ENCODE assay signal across 10 cellular contexts in genomic region chr10:25059990-25060389, GRCh38. TPM values are rescaled to one million over a fixed set of nuclear protein-coding genes. Genes with fewer than 3 reads are reported as not detected.
A peak's percentile ranks its signal among the peaks of the same experiment; 100 is the strongest.
DNase-seq lines count a peak whose midpoint lies in the region; ATAC-seq and TF ChIP-seq lines count a peak whose summit lies in the region.
"Had no signal": no experiment of that assay in that cellular context is flagged by ENCODE, and none has a peak within 500 bp of the region (broad histone marks: within the 10 kb centered on the region; RNA-seq: fewer than 3 reads in every experiment).

No MANE protein-coding gene starts in this region.

- peaks cover 48% of the 10 kb centered on the region for H3K4me1 Mint-ChIP-seq in chondrocyte (ENCODE audit: low read depth)

- no peak overlapping the region for H4K8ac ChIP-seq in IMR-90 (ENCODE audit: low read depth in 2 of 2, low read length in 2 of 2)

- no peak overlapping the region for H3K4me3 ChIP-seq in IMR-90 (ENCODE audit: insufficient read depth, low read depth, low read length)
- H3K4me3 ChIP-seq in esophagus squamous epithelium, result no peak overlapping the region
- H3K4me3 ChIP-seq in spleen, result no peak overlapping the region
- H3K4me3 ChIP-seq in esophagus muscularis mucosa, result no peak overlapping the region

- TF ChIP-seq RAD21 in IMR-90 (IDR thresholded peaks at IDR 0.05; ENCODE audit: low read length), result no peak

- H3K4me2 ChIP-seq in IMR-90 (ENCODE audit: low read depth, low read length), result no peak overlapping the region

- no peak overlapping the region for H3K56ac ChIP-seq in IMR-90 (ENCODE audit: extremely low read depth, insufficient read depth, low read length)

- H4K5ac ChIP-seq in IMR-90 (ENCODE audit: low read depth, low read length), result no peak overlapping the region

- peak; percentile 81 for ATAC-seq in IMR-90 (ENCODE audit: low read depth)

- H4K91ac ChIP-seq in IMR-90 (ENCODE audit: insufficient read depth, low read depth, low read length), result no peak overlapping the region

- no peak overlapping the region for H3K4ac ChIP-seq in IMR-90 (ENCODE audit: low read depth, low read length)

- dilution Hi-C loops in IMR-90 (cut with HindIII; ENCODE audit: low sequenced_read_pairs, unreplicated experiment), result no loop called here

- TF ChIP-seq POLR2A in IMR-90 (IDR thresholded peaks at IDR 0.05; ENCODE audit: low read depth, low read length) (no peak), esophagus squamous epithelium (IDR thresholded peaks at IDR 0.05) (no peak), spleen (IDR thresholded peaks at IDR 0.05) (no peak), esophagus muscularis mucosa (IDR thresholded peaks at IDR 0.05; ENCODE audit: low read depth) (no peak)

- no peak overlapping the region for H2BK20ac ChIP-seq in IMR-90 (ENCODE audit: low read depth, low read length)

- H3K36me3 Mint-ChIP-seq in chondrocyte (ENCODE audit: low read depth), result no peaks in the 10 kb centered on the region
- H3K36me3 Mint-ChIP-seq: CD4-positive, CD25-positive, alpha-beta regulatory T cell had no signal

- no peak overlapping the region for H2BK5ac ChIP-seq in IMR-90 (ENCODE audit: low read depth, low read length, poor library complexity, severe bottlenecking)

- H3K4me1 ChIP-seq in IMR-90 (ENCODE audit: control insufficient read depth, insufficient read depth, low read length), result peaks cover 5% of the 10 kb centered on the region; the same call in 1 of the 2 replicates
- H3K4me1 ChIP-seq in esophagus squamous epithelium, result peaks cover 0 to 37% (median 20%) of the 10 kb centered on the region in 3 donors
- peaks cover 0 to 8% (median 0%) of the 10 kb centered on the region in 6 donors for H3K4me1 ChIP-seq in spleen
- peaks cover 0 to 3% (median 0%) of the 10 kb centered on the region in 4 donors for H3K4me1 ChIP-seq in esophagus muscularis mucosa

- no peak overlapping the region for H3K4me3 Mint-ChIP-seq in chondrocyte (ENCODE audit: unreplicated experiment)
- H3K4me3 Mint-ChIP-seq: CD4-positive, CD25-positive, alpha-beta regulatory T cell had no signal

- TF ChIP-seq CTCF in IMR-90 (conservative IDR thresholded peaks at IDR 0.05; ENCODE audit: low read depth, low read length) (no peak), chondrocyte (IDR thresholded peaks at IDR 0.05) (no peak), esophagus squamous epithelium (IDR thresholded peaks at IDR 0.05) (no peak), spleen (IDR thresholded peaks at IDR 0.05 in 8 of 11, conservative IDR thresholded peaks at IDR 0.05 in 3 of 11) (no peak), esophagus muscularis mucosa (IDR thresholded peaks at IDR 0.05) (no peak)

- no peak overlapping the region for H3K18ac ChIP-seq in IMR-90 (ENCODE audit: low read depth, low read length)

- no peak overlapping the region for H2AK9ac ChIP-seq in IMR-90 (replicated peaks; ENCODE audit: low read depth, low read length, poor library complexity)

- H3K27ac ChIP-seq in IMR-90 (ENCODE audit: insufficient read depth, low read length) (no peak overlapping the region), esophagus squamous epithelium (peak overlapping the region in 2 of 4 donors; percentile 21 to 33), spleen (no peak overlapping the region), esophagus muscularis mucosa (replicated peaks in 1 of 4) (no peak overlapping the region)

- H2BK15ac ChIP-seq in IMR-90 (ENCODE audit: low read depth, low read length), result no peak overlapping the region

- CTCF ChIA-PET in IMR-90 (lab: Yijun Ruan, JAX), result no interaction called here

- in situ Hi-C loops in IMR-90 (cut with MboI; ENCODE audit: low sequenced_read_pairs), result no loop called here

- no peak overlapping the region for H3K14ac ChIP-seq in IMR-90 (replicated peaks; ENCODE audit: low read depth, low read length)

- WGBS in IMR-90 (ENCODE audit: extremely low coverage in 2 of 2, insufficient read length in 1 of 2), 2 experiments, result no CpG with 5 or more reads among the region's 7 CpGs
- 13 to 47% methylated on average over 4 to 6 of the region's 7 CpGs for WGBS in esophagus squamous epithelium, 2 donors
- WGBS in spleen, 5 donors, result 52 to 88% (median 66%) methylated on average over 7 of the region's 7 CpGs
- WGBS in esophagus muscularis mucosa, result 66% methylated on average over 7 of the region's 7 CpGs

- TF ChIP-seq EP300 in esophagus muscularis mucosa (IDR thresholded peaks at IDR 0.05), result no peak

- DNase-seq in A172 (ENCODE audit: low spot score), result peak; percentile 88
- peak; percentile 75 for DNase-seq in IMR-90
- DNase-seq in chondrocyte (ENCODE audit: low spot score), result no peak
- peak; percentile 48 to 62 for DNase-seq in lung microvascular endothelial cell (ENCODE audit: low read depth in 2 of 2)
- DNase-seq in esophagus squamous epithelium (lab: John Stamatoyannopoulos, UW), result no peak
- DNase-seq in spleen, result no peak
- DNase-seq in cerebellum (ENCODE audit: low spot score), result no peak
- DNase-seq in esophagus muscularis mucosa (ENCODE audit: extremely low spot score), result no peak
- DNase-seq: activated CD8-positive, alpha-beta memory T cell treated with anti-CD3 and anti-CD28 coated beads, Interleukin-2, amount 50 U/mL, for 4 hours; CD4-positive, CD25-positive, alpha-beta regulatory T cell had no signal

- H3K27me3 ChIP-seq in IMR-90 (ENCODE audit: control insufficient read depth, insufficient read depth, low read length) (peaks cover 2% of the 10 kb centered on the region; the same call in 1 of the 2 replicates), esophagus squamous epithelium (no peaks in the 10 kb centered on the region), spleen (replicated peaks in 1 of 7) (no peaks in the 10 kb centered on the region), esophagus muscularis mucosa (no peaks in the 10 kb centered on the region)

- peak overlapping the region; percentile 75 for H3K27ac Mint-ChIP-seq in chondrocyte (ENCODE audit: unreplicated experiment)
- H3K27ac Mint-ChIP-seq: CD4-positive, CD25-positive, alpha-beta regulatory T cell had no signal

- no peak overlapping the region for H2AK5ac ChIP-seq in IMR-90 (ENCODE audit: low read depth, low read length)

- no TSS peak for BruUV-seq in IMR-90 (replicated peaks; lab: Mats Ljungman, UMichigan)

- H3K9me3 ChIP-seq in IMR-90 (ENCODE audit: control insufficient read depth, insufficient read depth, low read length) (no peaks in the 10 kb centered on the region), esophagus squamous epithelium (no peaks in the 10 kb centered on the region), spleen (no peaks in the 10 kb centered on the region), esophagus muscularis mucosa (no peaks in the 10 kb centered on the region)

- H3K9me1 ChIP-seq in IMR-90 (ENCODE audit: insufficient read depth, low read length), result 0 out of 2 replicates have a peak, but pooled peaks cover 3% of the 10 kb centered on the region

- intact Hi-C loops in IMR-90 (cut with micrococcal nuclease) (no loop called here), esophagus squamous epithelium (cut with DNase I) (no loop called here), spleen (cut with DNase I; ENCODE audit: low total_unique reads) (no loop called here), esophagus muscularis mucosa (cut with DNase I) (no loop called here)

- H3K9me3 Mint-ChIP-seq in chondrocyte (ENCODE audit: low read depth), result no peaks in the 10 kb centered on the region

- no peaks in the 10 kb centered on the region for H3K27me3 Mint-ChIP-seq in chondrocyte (ENCODE audit: low read depth)

- POLR2A ChIA-PET in IMR-90 (lab: Charles Lee; ENCODE audit: unreplicated experiment), result no interaction called here

- no peak overlapping the region for H3K23ac ChIP-seq in IMR-90 (ENCODE audit: low read depth, low read length)

- H4K20me1 ChIP-seq in IMR-90 (ENCODE audit: insufficient read depth, low read length), result no peaks in the 10 kb centered on the region

- H3K79me1 ChIP-seq in IMR-90 (ENCODE audit: low read depth in 1 of 2, low read length in 2 of 2), result no peaks in the 10 kb centered on the region

- no peak overlapping the region for H2BK120ac ChIP-seq in IMR-90 (ENCODE audit: low read depth, low read length)

- H3K36me3 ChIP-seq in IMR-90 (ENCODE audit: control insufficient read depth, insufficient read depth, low read length), result no peaks in the 10 kb centered on the region
- no peaks in the 10 kb centered on the region for H3K36me3 ChIP-seq in esophagus squamous epithelium
- H3K36me3 ChIP-seq in spleen, result no peaks in the 10 kb centered on the region
- no peaks in the 10 kb centered on the region for H3K36me3 ChIP-seq in esophagus muscularis mucosa

- H2AFZ ChIP-seq in IMR-90 (replicated peaks; ENCODE audit: low read length, poor library complexity), result no peak overlapping the region

- no peak overlapping the region for H3K9ac ChIP-seq in IMR-90 (ENCODE audit: low read depth, low read length)

TF ChIP-seq in IMR-90, 13 proteins besides CTCF, POLR2A, EP300 and RAD21:
- TF ChIP-seq BHLHE40 (IDR thresholded peaks at IDR 0.05; ENCODE audit: low read depth, low read length), result no peak
- TF ChIP-seq SMC3 (IDR thresholded peaks at IDR 0.05; ENCODE audit: low read depth, low read length), result no peak
- TF ChIP-seq CEBPB (IDR thresholded peaks at IDR 0.05; ENCODE audit: low read depth, low read length), result peak; percentile 88

RNA-seq across cellular contexts. Expression of gene THNSL1, which starts 43.6 kb away (rescaled TPM):
- total RNA-seq in A172 (2014; rRNA removed; shearing (Covaris generic)), result 5.1 and 5.5 TPM in 2 replicates
- total RNA-seq in IMR-90 (2012; rRNA removed) (2.0 and 3.6 TPM in 2 replicates), chondrocyte (3.0 to 5.3 TPM (median 3.3 TPM) in 3 replicates), lung microvascular endothelial cell (1.5 and 3.6 TPM in 2 replicates), esophagus squamous epithelium (1 to 10 TPM; 1.0 to 3.0 (median 1.7) TPM), spleen (1 to 10 TPM; 2.2 to 4.3 (median 2.8) TPM), cerebellum (11.4 TPM), esophagus muscularis mucosa (1 to 10 TPM in 1 of 4 donors, under 1 TPM in 3; 0.65 to 1.1 (median 0.75) TPM)
- polyA plus RNA-seq in IMR-90 (2012; rRNA removed) (0.92 and 1.3 TPM in 2 replicates), spleen (1 to 10 TPM; 1.5 to 3.0 (median 2.6) TPM)
- polyA plus RNA-seq in IMR-90 (2012; cell fraction: cytosol; rRNA removed), result 0.14 and 0.27 TPM in 2 replicates
- polyA plus RNA-seq in IMR-90 (2012; cell fraction: nucleus; rRNA removed; ENCODE audit: low replicate concordance), result 0.05 and 0.52 TPM in 2 replicates

RNA-seq across cellular contexts. Expression of gene ENKUR, which starts 44.0 kb away (rescaled TPM):
- not detected in 2 replicates for total RNA-seq in A172 (2014; rRNA removed; shearing (Covaris generic))
- total RNA-seq in IMR-90 (2012; rRNA removed) (under 0.01 TPM in 1 of 2 replicates, not detected in the other), chondrocyte (0.45 to 3.2 TPM (median 0.56 TPM) in 3 replicates), lung microvascular endothelial cell (0.20 and 0.44 TPM in 2 replicates), esophagus squamous epithelium (under 1 TPM in 1 of 4 donors, not detected in 3; 0.31 TPM), spleen (1 to 10 TPM in 1 of 7 donors, under 1 TPM in 3, not detected in 3; 0.32 to 1.1 (median 0.59) TPM), cerebellum (6.4 TPM), esophagus muscularis mucosa (under 1 TPM in 1 of 4 donors, not detected in 3; 0.17 TPM)
- polyA plus RNA-seq in IMR-90 (2012; rRNA removed) (not detected in 2 replicates), spleen (under 1 TPM; 0.03 to 0.22 (median 0.15) TPM)
- not detected in 2 replicates for polyA plus RNA-seq in IMR-90 (2012; cell fraction: cytosol; rRNA removed)
- polyA plus RNA-seq in IMR-90 (2012; cell fraction: nucleus; rRNA removed; ENCODE audit: low replicate concordance), result not detected in 2 replicates

Comparison
In these comparisons a context has a peak if more than half of its experiments do, and no peak if none do; other contexts are left out.
1. DNase-seq: peak in A172 (single experiment), IMR-90 (single experiment) and lung microvascular endothelial cell (2 of 2); none in chondrocyte (single experiment), esophagus squamous epithelium (single experiment), spleen (single experiment), cerebellum (single experiment) and esophagus muscularis mucosa (single experiment).